In the genomic region with DNA sequence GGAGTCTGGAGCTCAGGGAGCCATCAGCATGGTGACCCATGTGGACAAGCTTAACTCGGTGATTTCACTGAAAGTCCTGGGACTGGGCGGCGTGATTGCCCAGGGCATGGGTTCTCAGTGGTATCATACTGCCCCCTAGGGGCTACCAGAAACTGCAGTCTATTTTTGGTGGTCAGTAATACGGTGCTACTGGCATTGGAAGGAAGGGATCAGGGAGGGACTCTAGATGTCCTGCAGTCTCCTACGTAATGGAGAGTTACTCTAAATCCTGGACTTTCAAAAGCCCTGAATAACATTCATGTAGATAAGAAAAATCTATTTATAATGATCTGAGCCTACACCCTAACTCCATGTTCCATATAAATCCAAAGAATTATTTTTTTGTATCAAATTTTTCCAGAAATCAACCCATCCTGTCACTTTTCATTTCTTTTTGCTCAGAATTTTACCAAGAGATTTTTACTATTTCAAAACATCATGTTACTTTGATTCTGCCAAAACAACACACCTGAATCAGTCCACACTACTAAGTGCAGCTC, we compare ENCODE assay signal across 8 cellular contexts. TPM values are rescaled to one million over a fixed set of nuclear protein-coding genes. Genes with fewer than 3 reads are reported as not detected.
DNase-seq lines count a peak whose midpoint lies in the region; ATAC-seq and TF ChIP-seq lines count a peak whose summit lies in the region.

No MANE protein-coding gene starts in this region.

- H3K4me1 ChIP-seq in smooth muscle cell (ENCODE audit: low read depth): no peaks in the 10 kb centered on the region

- ATAC-seq in GM18517 (IDR thresholded peaks at IDR 0.05; ENCODE audit: unreplicated experiment) (peak; percentile 61), HG02981 (IDR thresholded peaks at IDR 0.05; ENCODE audit: unreplicated experiment) (no peak)

- WGBS in smooth muscle cell (ENCODE audit: low lambda C conversion rate): 22% methylated on average over 5 of the region's 5 CpGs

- H3K27ac ChIP-seq in smooth muscle cell (ENCODE audit: low read depth): no peak overlapping the region

- no peak overlapping the region for H3K9ac ChIP-seq in smooth muscle cell (ENCODE audit: low read depth)

- H2AFZ ChIP-seq in smooth muscle cell (ENCODE audit: low read depth): no peak overlapping the region

- H3K79me2 ChIP-seq in smooth muscle cell (ENCODE audit: low read depth): no peaks in the 10 kb centered on the region

- peaks cover 4% of the 10 kb centered on the region for H3K36me3 ChIP-seq in smooth muscle cell (ENCODE audit: low read depth)

- H3F3A ChIP-seq in smooth muscle cell (ENCODE audit: low read depth): no peaks in the 10 kb centered on the region

- no peaks in the 10 kb centered on the region for H3K9me3 ChIP-seq in smooth muscle cell (replicated peaks; ENCODE audit: low read depth)

- H3K4me2 ChIP-seq in smooth muscle cell: no peak overlapping the region

- TF ChIP-seq CTCF in AG09319 (IDR thresholded peaks at IDR 0.05; ENCODE audit: low read depth, low read length) (peak; percentile 90), smooth muscle cell (IDR thresholded peaks at IDR 0.05; ENCODE audit: borderline replicate concordance, insufficient read depth, poor library complexity, severe bottlenecking) (peak; percentile 83)

- H3K4me3 ChIP-seq in smooth muscle cell: no peak overlapping the region

- H3K27me3 ChIP-seq in smooth muscle cell (ENCODE audit: low read depth): no peaks in the 10 kb centered on the region

- H4K20me1 ChIP-seq in smooth muscle cell (ENCODE audit: low read depth): no peaks in the 10 kb centered on the region

- in situ Hi-C loops in T47D (cut with HindIII; ENCODE audit: low pct_unique_long_range_greater_than_20kb, low sequenced_read_pairs): no loop called here

- DNase-seq in AG09319 (ENCODE audit: extremely low read depth, low read depth) (peak; percentile 27), NCI-H146 (lab: John Stamatoyannopoulos, UW) (peak; percentile 48), T follicular helper cell (ENCODE audit: low read depth) (peak; percentile 10), T47D (ENCODE audit: low read depth in 1 of 2, low spot score in 1 of 2) (peak; percentile 43 to 62), iPS-NIHi7 (ENCODE audit: extremely low spot score) (peak; percentile 93), smooth muscle cell (lab: John Stamatoyannopoulos, UW; ENCODE audit: unreplicated experiment) (no peak)

RNA-seq across cellular contexts. Expression of a gene that starts 37.3 kb away (rescaled TPM):
- total RNA-seq in smooth muscle cell: 76.3 and 106 TPM in 2 replicates
- 67.1 and 90.3 TPM in 2 replicates for polyA plus RNA-seq in smooth muscle cell

RNA-seq across cellular contexts. Expression of a gene that starts 47.9 kb away (rescaled TPM):
- 1.4 TPM in 1 of 2 replicates, not detected in the other for total RNA-seq in smooth muscle cell
- 0.10 and 0.13 TPM in 2 replicates for polyA plus RNA-seq in smooth muscle cell
